Comparison of ENCODE assay signal across 8 cellular contexts in the genomic region with DNA sequence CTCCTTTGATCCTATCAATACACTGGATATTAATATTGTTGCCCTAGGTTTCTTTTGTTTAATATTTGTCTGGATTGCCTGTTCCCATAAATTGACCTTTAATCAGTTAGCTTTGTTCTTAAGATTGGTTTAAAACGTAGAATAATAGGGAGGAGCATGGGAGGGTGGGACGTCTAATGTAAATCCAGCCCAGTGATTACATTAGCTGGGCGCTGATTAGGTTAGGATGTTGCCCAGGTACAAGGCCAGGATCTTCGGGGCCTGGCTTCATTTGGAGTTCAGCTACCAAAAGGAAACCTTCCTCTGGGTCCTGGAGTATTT. TPM values are rescaled to one million over a fixed set of nuclear protein-coding genes. Genes with fewer than 3 reads are reported as not detected.
A peak's percentile ranks its signal among the peaks of the same experiment; 100 is the strongest.
DNase-seq lines count a peak whose midpoint lies in the region; ATAC-seq and TF ChIP-seq lines count a peak whose summit lies in the region.

A gene with protein sequence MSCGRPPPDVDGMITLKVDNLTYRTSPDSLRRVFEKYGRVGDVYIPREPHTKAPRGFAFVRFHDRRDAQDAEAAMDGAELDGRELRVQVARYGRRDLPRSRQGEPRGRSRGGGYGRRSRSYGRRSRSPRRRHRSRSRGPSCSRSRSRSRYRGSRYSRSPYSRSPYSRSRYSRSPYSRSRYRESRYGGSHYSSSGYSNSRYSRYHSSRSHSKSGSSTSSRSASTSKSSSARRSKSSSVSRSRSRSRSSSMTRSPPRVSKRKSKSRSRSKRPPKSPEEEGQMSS (plus strand): TSS at position 199 of the 321 bp plus-strand sequence. CDS start 308 bp downstream, outside the sequence.

- no peak for TF ChIP-seq CTCF in esophagus squamous epithelium (IDR thresholded peaks at IDR 0.05)

- 0% methylated on average over 4 of the region's 4 CpGs for WGBS in esophagus squamous epithelium, 2 donors

- peak within 1 kb of the TSS; percentile 75 for H3K9ac ChIP-seq in SK-N-MC (ENCODE audit: insufficient read length)

- no peaks in the 10 kb centered on the region for H3K9me3 ChIP-seq in SK-N-MC (ENCODE audit: low read depth, low read length)
- no peaks in the 10 kb centered on the region for H3K9me3 ChIP-seq in esophagus squamous epithelium
- H3K9me3 ChIP-seq in neuron (ENCODE audit: low read length): no peaks in the 10 kb centered on the region

- no peaks in the 10 kb centered on the region for H3K36me3 ChIP-seq in ACC112 (ENCODE audit: insufficient read depth, low read length)
- no peaks in the 10 kb centered on the region for H3K36me3 ChIP-seq in SK-N-MC (ENCODE audit: insufficient read depth, low read length)
- H3K36me3 ChIP-seq in esophagus squamous epithelium: no peaks in the 10 kb centered on the region
- H3K36me3 ChIP-seq in neuron (ENCODE audit: insufficient read depth, low read length): no peaks in the 10 kb centered on the region

- H3K79me2 ChIP-seq in ACC112 (ENCODE audit: control insufficient read depth, insufficient read depth, low read length, unreplicated experiment): peaks cover 24% of the 10 kb centered on the region

- H3K4me3 ChIP-seq in ACC112 (ENCODE audit: low read depth, low read length): peak within 1 kb of the TSS; percentile 89
- H3K4me3 ChIP-seq in SK-N-MC: peak within 1 kb of the TSS; percentile 89
- peak within 1 kb of the TSS; percentile 61 to 94 (median 86) for H3K4me3 ChIP-seq in esophagus squamous epithelium
- H3K4me3 ChIP-seq in neuron (ENCODE audit: low read length): peak within 1 kb of the TSS; percentile 62

- no peak for DNase-seq in SK-N-MC (ENCODE audit: low read depth, low spot score)
- no peak for DNase-seq in esophagus squamous epithelium (lab: John Stamatoyannopoulos, UW)
- no peak for DNase-seq in germinal center (ENCODE audit: low spot score)
- DNase-seq in NCI-H69 (lab: John Stamatoyannopoulos, UW): no peak

- intact Hi-C loops in esophagus squamous epithelium (cut with DNase I): loop anchor here (5.0 kb wide), 1 partner anchor 86 kb away; no protein-coding TSS in a partner anchor

- H3K4me1 ChIP-seq in ACC112 (ENCODE audit: control insufficient read depth, insufficient read depth, low read length, unreplicated experiment): peaks cover 10% of the 10 kb centered on the region
- peaks cover 7 to 34% (median 10%) of the 10 kb centered on the region in 3 donors for H3K4me1 ChIP-seq in esophagus squamous epithelium
- peaks cover 10% of the 10 kb centered on the region for H3K4me1 ChIP-seq in neuron (ENCODE audit: insufficient read depth, low read length)

- no peaks in the 10 kb centered on the region for H3K27me3 ChIP-seq in ACC112 (ENCODE audit: insufficient read depth, low read length)
- no peaks in the 10 kb centered on the region for H3K27me3 ChIP-seq in esophagus squamous epithelium
- H3K27me3 ChIP-seq in neuron (ENCODE audit: insufficient read depth, low read length): no peaks in the 10 kb centered on the region

- no peak for TF ChIP-seq POLR2A in esophagus squamous epithelium (IDR thresholded peaks at IDR 0.05)

- peak within 1 kb of the TSS; percentile 61 for H3K27ac ChIP-seq in ACC112 (ENCODE audit: low read depth, low read length)
- H3K27ac ChIP-seq in SK-N-MC: peak within 1 kb of the TSS; percentile 60; the same call in 1 of the 2 replicates
- peak within 1 kb of the TSS; percentile 94 to 99 (median 98) for H3K27ac ChIP-seq in esophagus squamous epithelium

- H2AFZ ChIP-seq in ACC112 (ENCODE audit: low read length, unreplicated experiment): peak within 1 kb of the TSS; percentile 70
- H2AFZ ChIP-seq in neuron (ENCODE audit: low read depth, low read length): peak within 1 kb of the TSS; percentile 73

- ATAC-seq in GM18909 (IDR thresholded peaks at IDR 0.05; ENCODE audit: poor library complexity, unreplicated experiment) (peak; percentile 46), HG03139 (IDR thresholded peaks at IDR 0.05; ENCODE audit: unreplicated experiment) (peak; percentile 29)

RNA-seq across cellular contexts. Expression of the gene that starts here (rescaled TPM):
- total RNA-seq in esophagus squamous epithelium: 10 to 100 TPM; 20.1 to 37.4 (median 22.2) TPM
